ENCODE assay signal across 1 cellular context in genomic region chr17:40121191-40121885, GRCh38.
TF ChIP-seq lines count a peak whose summit lies in the region.

No MANE protein-coding gene starts in this region.

TF ChIP-seq in WTC11, 78 proteins besides CTCF, POLR2A, EP300 and RAD21 (continued from another document):
- TF ChIP-seq FOXP1 (CRISPR knock-in tag; IDR thresholded peaks at IDR 0.05; ENCODE audit: borderline replicate concordance) (no peak), PRRX2 (CRISPR knock-in tag; IDR thresholded peaks at IDR 0.05) (no peak), MLX (CRISPR knock-in tag; IDR thresholded peaks at IDR 0.05) (no peak), E2F1 (CRISPR knock-in tag; IDR thresholded peaks at IDR 0.05) (no peak), CDX4 (CRISPR knock-in tag; IDR thresholded peaks at IDR 0.05; ENCODE audit: borderline replicate concordance) (no peak)
